8 cellular contexts compared by ENCODE assay signal in genomic region chr7:29408841-29409243, GRCh38.
A peak's percentile ranks its signal among the peaks of the same experiment; 100 is the strongest.
DNase-seq lines count a peak whose midpoint lies in the region; ATAC-seq, FAIRE-seq and TF ChIP-seq lines count a peak whose summit lies in the region.

No MANE protein-coding gene starts in this region.

- H3K9me3 ChIP-seq in A549 (no peaks in the 10 kb centered on the region), PC-9 (ENCODE audit: insufficient read depth, low read depth) (no peaks in the 10 kb centered on the region), gastroesophageal sphincter (no peaks in the 10 kb centered on the region)

- CTCF ChIA-PET in A549 (lab: Yijun Ruan, JAX), result interaction anchor here (0.7 to 9.1 kb wide), 51 partner anchors 9 to 540 kb away, joined by 3 to 295 read pairs (median 5); partner anchors contain the start of gene CHN2
- CTCF ChIA-PET in PC-9 (lab: Charles Lee), result interaction anchor here (0.5 to 3.5 kb wide), 4 partner anchors 199 to 486 kb away, joined by 3 to 14 read pairs (median 5); no protein-coding TSS in a partner anchor

- no peak overlapping the region for H2AFZ ChIP-seq in PC-9

- no peaks in the 10 kb centered on the region for H4K20me1 ChIP-seq in PC-9 (ENCODE audit: insufficient read depth)

- 5% methylated on average over 7 of the region's 7 CpGs for WGBS in A549 (ENCODE audit: missing lambda C conversion rate)
- 20 to 23% methylated on average over 5 to 7 of the region's 7 CpGs for WGBS in gastroesophageal sphincter (ENCODE audit: low coverage in 1 of 2), 2 donors

- H3K79me2 ChIP-seq in PC-9 (ENCODE audit: low read depth), result no peaks in the 10 kb centered on the region

- no peak overlapping the region for H3K4me3 Mint-ChIP-seq in osteocyte (ENCODE audit: unreplicated experiment)

- intact Hi-C loops in PC-9 (cut with micrococcal nuclease; ENCODE audit: unreplicated experiment), result loop anchor here (1.0 to 10.0 kb wide), 6 partner anchors 154 to 653 kb away; partner anchors contain the start of gene PRR15

- in situ Hi-C loops in KBM-7 (cut with MboI; ENCODE audit: low pct_unique_long_range_greater_than_20kb, low sequenced_read_pairs), result loop anchor here (25.0 kb wide), 1 partner anchor 497 kb away; no protein-coding TSS in a partner anchor

- H3F3A ChIP-seq in PC-9 (ENCODE audit: insufficient read depth, low read depth), result 0 out of 2 replicates have a peak, but pooled peaks cover 7% of the 10 kb centered on the region

- DNase-seq in A549 (ENCODE audit: low read depth in 1 of 2, low spot score in 1 of 2) (peak; percentile 58 to 71), KBM-7 (peak; percentile 65), PC-9 (peak; percentile 55 to 77), osteocyte (ENCODE audit: extremely low spot score, unreplicated experiment) (no peak)
- DNase-seq in activated gamma-delta T cell treated with anti-CD3 and anti-CD28 coated beads, Interleukin-2, amount 50 U/mL, for 16 hours (ENCODE audit: low read depth), result peak; percentile 52

- H3K4me1 Mint-ChIP-seq in osteocyte (ENCODE audit: unreplicated experiment), result no peaks in the 10 kb centered on the region

- POLR2A ChIA-PET in A549 (lab: Yijun Ruan, JAX) (no interaction called here), PC-9 (lab: Charles Lee; ENCODE audit: unreplicated experiment) (no interaction called here)

- H3K9me2 ChIP-seq in PC-9 (ENCODE audit: insufficient read depth), result no peaks in the 10 kb centered on the region

- H3K4me1 ChIP-seq in A549, result 0 out of 3 replicates have a peak, but pooled peaks cover 5% of the 10 kb centered on the region
- H3K4me1 ChIP-seq in PC-9 (replicated peaks; ENCODE audit: insufficient read depth), result peaks cover 19% of the 10 kb centered on the region
- no peaks in the 10 kb centered on the region for H3K4me1 ChIP-seq in gastroesophageal sphincter

- BruUV-seq in PC-9 (replicated peaks; lab: Mats Ljungman, UMichigan), result no TSS peak

- H3K27ac ChIP-seq in A549, result no peak overlapping the region
- no peak overlapping the region for H3K27ac ChIP-seq in PC-9
- no peak overlapping the region for H3K27ac ChIP-seq in gastroesophageal sphincter

- FAIRE-seq in A549 (lab: Jason Lieb, UNC), result peak; percentile 99

- H3K4me2 ChIP-seq in A549 (no peak overlapping the region), PC-9 (no peak overlapping the region)

- H3K36me3 ChIP-seq in PC-9 (ENCODE audit: low read depth), result no peaks in the 10 kb centered on the region
- H3K36me3 ChIP-seq in gastroesophageal sphincter, result no peaks in the 10 kb centered on the region

- no peaks in the 10 kb centered on the region for H3K36me3 Mint-ChIP-seq in osteocyte (ENCODE audit: unreplicated experiment)

- TF ChIP-seq POLR2A in A549 (IDR thresholded peaks at IDR 0.05; ENCODE audit: low read length), result no peak
- TF ChIP-seq POLR2A in gastroesophageal sphincter (IDR thresholded peaks at IDR 0.05), result no peak

- TF ChIP-seq CTCF in A549 (IDR thresholded peaks at IDR 0.05), result peak; percentile 89
- peak; percentile 60; the same call in 1 of the 2 replicates for TF ChIP-seq CTCF in GM12874 (IDR thresholded peaks at IDR 0.05; ENCODE audit: insufficient read depth, low read depth, low read length)
- TF ChIP-seq CTCF in PC-9 (conservative IDR thresholded peaks at IDR 0.05), result peak; percentile 99
- peak; percentile 75 to 95 (median 89) for TF ChIP-seq CTCF in gastroesophageal sphincter (IDR thresholded peaks at IDR 0.05)
- TF ChIP-seq CTCF in osteocyte (IDR thresholded peaks at IDR 0.05), result peak; percentile 84

- H3K27me3 Mint-ChIP-seq in osteocyte (ENCODE audit: unreplicated experiment), result peaks cover 33% of the 10 kb centered on the region

- no peak overlapping the region for H3K4me3 ChIP-seq in A549
- H3K4me3 ChIP-seq in PC-9, result no peak overlapping the region
- H3K4me3 ChIP-seq in gastroesophageal sphincter, result no peak overlapping the region

- no peak overlapping the region for H3K27ac Mint-ChIP-seq in osteocyte (ENCODE audit: unreplicated experiment)

- no peaks in the 10 kb centered on the region for H3K9me3 Mint-ChIP-seq in osteocyte (ENCODE audit: unreplicated experiment)

- TF ChIP-seq EP300 in A549 (IDR thresholded peaks at IDR 0.05) (no peak), gastroesophageal sphincter (IDR thresholded peaks at IDR 0.05) (no peak)

- H3K27me3 ChIP-seq in PC-9 (ENCODE audit: insufficient read depth, low read depth) (peaks cover 4% of the 10 kb centered on the region; the same call in 1 of the 2 replicates), gastroesophageal sphincter (peaks cover 6% of the 10 kb centered on the region)

- ATAC-seq in A549 (peak; percentile 79 to 86; a peak in 5 of 6 replicates), gastroesophageal sphincter (no peak), HG03378 (IDR thresholded peaks at IDR 0.05; ENCODE audit: unreplicated experiment) (no peak)

- peak; percentile 90 to 92 for TF ChIP-seq RAD21 in A549 (conservative IDR thresholded peaks at IDR 0.05 in 1 of 2, IDR thresholded peaks at IDR 0.05 in 1 of 2)

TF ChIP-seq in A549, 52 proteins besides CTCF, POLR2A, EP300 and RAD21:
- TF ChIP-seq SMC3 (IDR thresholded peaks at IDR 0.05), result peak; percentile 87
- TF ChIP-seq PBX3 (IDR thresholded peaks at IDR 0.05), result no peak

Comparison
In these comparisons a context has a peak if more than half of its experiments do, and no peak if none do; other contexts are left out.
1. ATAC-seq: peak in A549 (2 of 2); none in gastroesophageal sphincter (single experiment) and HG03378 (single experiment).
2. Peak in every context shown above with its lines, with median percentiles within 50 percentile points of each other: CTCF ChIP-seq.